In genomic region chr7:28280516-28280915, GRCh38 we compare ENCODE assay signal across 20 cellular contexts.
DNase-seq lines count a peak whose midpoint lies in the region; TF ChIP-seq lines count a peak whose summit lies in the region.
"Had no signal": no experiment of that assay in that cellular context is flagged by ENCODE, and none has a peak within 500 bp of the region (broad histone marks: within the 10 kb centered on the region; RNA-seq: fewer than 3 reads in every experiment).

No MANE protein-coding gene starts in this region.

- no peak overlapping the region for H3K4me3 ChIP-seq in suprapubic skin
- H3K4me3 ChIP-seq: GM23248 had no signal

- no peaks in the 10 kb centered on the region for H3K9me3 ChIP-seq in suprapubic skin

- WGBS in suprapubic skin: 77% methylated on average over 3 of the region's 3 CpGs

- H3K27me3 ChIP-seq in suprapubic skin: no peaks in the 10 kb centered on the region

- in situ Hi-C loops in GM13977 (cut with MboI; ENCODE audit: low pct_unique_long_range_greater_than_20kb, low sequenced_read_pairs, unreplicated experiment): no loop called here

- CTCF ChIA-PET in activated naive CD4-positive, alpha-beta T cell treated with anti-CD3 and anti-CD28 coated beads for 36 hours (lab: Charles Lee): no interaction called here

- intact Hi-C loops in activated naive CD4-positive, alpha-beta T cell treated with anti-CD3 and anti-CD28 coated beads for 36 hours (cut with micrococcal nuclease): no loop called here

- H3K27ac ChIP-seq in suprapubic skin: no peak overlapping the region
- H3K27ac ChIP-seq: GM23248 had no signal

- no peaks in the 10 kb centered on the region for H3K36me3 ChIP-seq in suprapubic skin

- H3K9me3 Mint-ChIP-seq in activated naive CD4-positive, alpha-beta T cell treated with anti-CD3 and anti-CD28 coated beads, Interleukin-2, amount 50 U/mL, for 24 hours: no peaks in the 10 kb centered on the region
- H3K9me3 Mint-ChIP-seq in activated naive CD4-positive, alpha-beta T cell treated with anti-CD3 and anti-CD28 coated beads for 36 hours: peaks cover 1% of the 10 kb centered on the region
- peaks cover 4% of the 10 kb centered on the region for H3K9me3 Mint-ChIP-seq in nephron

- H3K27me3 Mint-ChIP-seq in activated naive CD4-positive, alpha-beta T cell treated with anti-CD3 and anti-CD28 coated beads, Interleukin-2, amount 50 U/mL, for 24 hours: no peaks in the 10 kb centered on the region
- peaks cover 17% of the 10 kb centered on the region for H3K27me3 Mint-ChIP-seq in activated naive CD4-positive, alpha-beta T cell treated with anti-CD3 and anti-CD28 coated beads for 36 hours (ENCODE audit: low read depth)
- H3K27me3 Mint-ChIP-seq in nephron (ENCODE audit: low read depth): peaks cover 4% of the 10 kb centered on the region

- no peak for DNase-seq in activated naive CD4-positive, alpha-beta T cell treated with anti-CD3 and anti-CD28 coated beads for 36 hours
- DNase-seq in NCI-H82 (lab: John Stamatoyannopoulos, UW): peak; percentile 89
- DNase-seq in suprapubic skin (ENCODE audit: low spot score in 2 of 2): no peak
- no peak for DNase-seq in GM13977 (ENCODE audit: low spot score)
- DNase-seq in activated CD4-positive, alpha-beta T cell treated with anti-CD3 and anti-CD28 coated beads for 1 hour: no peak
- DNase-seq: DMS153, GF-D8, GM23248, HCEC 1CT, Kasumi-1, MM.1S, NCI-H1092, NCI-H1930, NCI-H345, NCI-H526 treated with DMSO at 0.1 percent for 48 hours, OCI-M1, SHP77 had no signal

- no peaks in the 10 kb centered on the region for H3K4me1 ChIP-seq in suprapubic skin

- peak overlapping the region; percentile 26 for H3K27ac Mint-ChIP-seq in activated naive CD4-positive, alpha-beta T cell treated with anti-CD3 and anti-CD28 coated beads, Interleukin-2, amount 50 U/mL, for 24 hours
- H3K27ac Mint-ChIP-seq in activated naive CD4-positive, alpha-beta T cell treated with anti-CD3 and anti-CD28 coated beads for 36 hours: no peak overlapping the region
- peak overlapping the region in 2 of 3 experiments; percentile 30 to 41 for H3K27ac Mint-ChIP-seq in nephron
- H3K27ac Mint-ChIP-seq: B cell had no signal

- TF ChIP-seq CTCF in nephron (IDR thresholded peaks at IDR 0.05; ENCODE audit: unreplicated experiment in 3 of 3) (no peak), suprapubic skin (IDR thresholded peaks at IDR 0.05) (no peak), GM13977 (IDR thresholded peaks at IDR 0.05; ENCODE audit: extremely low read depth, insufficient read depth, missing control alignments) (no peak)

- H3K36me3 Mint-ChIP-seq in activated naive CD4-positive, alpha-beta T cell treated with anti-CD3 and anti-CD28 coated beads, Interleukin-2, amount 50 U/mL, for 24 hours: no peaks in the 10 kb centered on the region
- no peaks in the 10 kb centered on the region for H3K36me3 Mint-ChIP-seq in activated naive CD4-positive, alpha-beta T cell treated with anti-CD3 and anti-CD28 coated beads for 36 hours (ENCODE audit: low read depth)
- no peaks in the 10 kb centered on the region for H3K36me3 Mint-ChIP-seq in nephron (ENCODE audit: low read depth)

- no peaks in the 10 kb centered on the region for H3K4me1 Mint-ChIP-seq in activated naive CD4-positive, alpha-beta T cell treated with anti-CD3 and anti-CD28 coated beads, Interleukin-2, amount 50 U/mL, for 24 hours
- no peaks in the 10 kb centered on the region for H3K4me1 Mint-ChIP-seq in activated naive CD4-positive, alpha-beta T cell treated with anti-CD3 and anti-CD28 coated beads for 36 hours (ENCODE audit: low read depth)
- peaks cover 26% of the 10 kb centered on the region for H3K4me1 Mint-ChIP-seq in nephron
- H3K4me1 Mint-ChIP-seq: B cell had no signal

- H3K4me3 Mint-ChIP-seq in activated naive CD4-positive, alpha-beta T cell treated with anti-CD3 and anti-CD28 coated beads, Interleukin-2, amount 50 U/mL, for 24 hours: no peak overlapping the region
- H3K4me3 Mint-ChIP-seq in activated naive CD4-positive, alpha-beta T cell treated with anti-CD3 and anti-CD28 coated beads for 36 hours: no peak overlapping the region
- peak overlapping the region in 1 of 3 experiments; percentile 13 for H3K4me3 Mint-ChIP-seq in nephron
- H3K4me3 Mint-ChIP-seq: B cell had no signal

- no peak for TF ChIP-seq POLR2A in suprapubic skin (IDR thresholded peaks at IDR 0.05)

- no peak for TF ChIP-seq EP300 in suprapubic skin (IDR thresholded peaks at IDR 0.05)
